Comparison of ENCODE assay signal across 8 cellular contexts in the genomic region with DNA sequence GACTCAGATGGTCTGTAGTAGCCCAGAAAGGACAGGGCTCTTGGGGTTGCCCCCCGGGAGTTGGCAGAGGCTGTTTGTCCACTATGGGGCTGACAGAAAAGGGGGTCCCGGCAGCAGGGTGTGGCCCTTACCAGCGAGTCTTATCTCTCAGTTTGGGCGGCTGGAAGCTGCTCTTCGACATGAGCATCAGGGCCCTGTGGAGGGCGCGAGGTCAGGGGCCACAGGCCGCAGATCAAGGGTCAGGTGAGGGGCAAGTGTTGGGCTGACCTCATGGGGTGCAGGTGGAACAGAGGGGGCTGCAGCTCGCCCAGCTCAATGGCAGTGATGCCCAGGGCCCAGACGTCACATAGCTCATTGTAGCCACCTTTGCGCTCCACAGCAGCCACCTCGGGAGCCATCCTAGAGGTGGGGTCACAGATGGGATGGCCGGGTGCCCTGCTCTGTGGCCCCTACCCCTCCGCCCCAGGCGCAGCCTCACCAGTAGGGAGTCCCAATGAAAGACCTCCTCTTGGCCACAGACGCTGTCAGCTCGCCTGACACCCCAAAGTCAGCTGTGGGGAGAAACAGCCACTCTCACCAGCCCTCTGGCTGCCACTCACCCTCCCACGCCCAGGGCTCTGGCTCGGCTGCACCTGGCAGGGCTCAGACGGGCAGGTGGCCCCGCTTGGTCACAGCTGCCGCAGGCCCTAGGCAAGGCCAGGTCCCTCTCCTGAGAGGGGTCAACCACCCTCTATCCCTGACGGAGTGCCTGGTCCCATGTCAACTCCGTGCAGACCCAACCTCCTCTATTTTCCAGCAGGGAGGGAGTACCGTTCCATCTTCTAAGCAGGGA. TPM values are rescaled to one million over a fixed set of nuclear protein-coding genes. Genes with fewer than 3 reads are reported as not detected.
A peak's percentile ranks its signal among the peaks of the same experiment; 100 is the strongest.
DNase-seq lines count a peak whose midpoint lies in the region; TF ChIP-seq lines count a peak whose summit lies in the region.
"Had no signal": no experiment of that assay in that cellular context is flagged by ENCODE, and none has a peak within 500 bp of the region (broad histone marks: within the 10 kb centered on the region; RNA-seq: fewer than 3 reads in every experiment).

No MANE protein-coding gene starts in this region.

- no peak for TF ChIP-seq CTCF in dorsolateral prefrontal cortex (IDR thresholded peaks at IDR 0.05 in 54 of 56, conservative IDR thresholded peaks at IDR 0.05 in 2 of 56; ENCODE audit: low read depth in 1 of 56, partially characterized antibody in 56 of 56)

- no peaks in the 10 kb centered on the region for H3K27me3 ChIP-seq in HUES6 (ENCODE audit: control insufficient read depth, insufficient read depth, low read length)
- H3K27me3 ChIP-seq in dorsolateral prefrontal cortex, result no peaks in the 10 kb centered on the region

- peaks cover 6% of the 10 kb centered on the region; the same call in 1 of the 2 replicates for H3K4me1 ChIP-seq in HUES6 (ENCODE audit: control insufficient read depth, insufficient read depth, low read length)

- DNase-seq in COLO668 (lab: John Stamatoyannopoulos, UW; ENCODE audit: unreplicated experiment) (peak; percentile 69), dorsolateral prefrontal cortex (no peak), retina (peak; percentile 7), NCI-H774 (lab: John Stamatoyannopoulos, UW) (no peak), hippocampal formation (lab: John Stamatoyannopoulos, UW) (no peak), middle frontal gyrus (ENCODE audit: extremely low spot score, low spot score) (no peak)

- intact Hi-C loops in dorsolateral prefrontal cortex (cut with DNase I), result loop anchor here in 1 of 2 donors (5.0 kb wide), 1 partner anchor 86 kb away; no protein-coding TSS in a partner anchor

- H3K9ac ChIP-seq in HUES6 (ENCODE audit: low read length), result peak overlapping the region; percentile 2

- H3K36me3 ChIP-seq in HUES6 (ENCODE audit: control insufficient read depth, insufficient read depth, low read length), result peaks cover 47% of the 10 kb centered on the region

- H3K27ac ChIP-seq in HUES6 (ENCODE audit: low read depth, low read length) (no peak overlapping the region), dorsolateral prefrontal cortex (peak overlapping the region in 40 of 59 donors; percentile 8 to 97 (median 92))

- H3K9me3 ChIP-seq in HUES6 (ENCODE audit: control insufficient read depth, insufficient read depth, low read depth, low read length), result no peaks in the 10 kb centered on the region

- H3K4me3 ChIP-seq in HUES6 (ENCODE audit: low read depth, low read length) (no peak overlapping the region), dorsolateral prefrontal cortex (peak overlapping the region in 8 of 59 donors; percentile 72 to 91 (median 74))

RNA-seq across cellular contexts. Expression of a gene that starts 2.2 kb away (rescaled TPM):
- 10 to 100 TPM; 26.4 to 59.7 (median 38.5) TPM for total RNA-seq in dorsolateral prefrontal cortex

RNA-seq across cellular contexts. Expression of a gene that starts 9.5 kb away (rescaled TPM):
- total RNA-seq in dorsolateral prefrontal cortex, result 10 to 100 TPM; 21.1 to 40.5 (median 28.6) TPM

RNA-seq across cellular contexts. Expression of a gene that starts 22.5 kb away (rescaled TPM):
- 100 to 1,000 TPM; 198 to 357 (median 281) TPM for total RNA-seq in dorsolateral prefrontal cortex

RNA-seq across cellular contexts. Expression of a gene that starts 41.1 kb away (rescaled TPM):
- total RNA-seq in dorsolateral prefrontal cortex, result 10 to 100 TPM in 111 of 120 experiments, 1 to 10 TPM in 9; 4.6 to 94.1 (median 19.4) TPM
- total RNA-seq: Daoy had no signal

RNA-seq across cellular contexts. Expression of a gene that starts 43.6 kb away (rescaled TPM):
- 1 to 10 TPM in 5 of 120 experiments, under 1 TPM in 70, not detected in 45; 0.07 to 1.6 (median 0.15) TPM for total RNA-seq in dorsolateral prefrontal cortex

Comparison
In these comparisons a context has a peak if more than half of its experiments do, and no peak if none do; other contexts are left out.
1. DNase-seq: peak in COLO668 (single experiment) and retina (single experiment); none in dorsolateral prefrontal cortex (0 of 10), NCI-H774 (single experiment), hippocampal formation (0 of 2) and middle frontal gyrus (single experiment).